In genomic region chr10:593016-593415, GRCh38 we compare ENCODE assay signal across 18 cellular contexts.
"Had no signal": no experiment of that assay in that cellular context is flagged by ENCODE, and none has a peak within 500 bp of the region (broad histone marks: within the 10 kb centered on the region; RNA-seq: fewer than 3 reads in every experiment).

No MANE protein-coding gene starts in this region.

- DNase-seq: cerebellar nuclear complex; effector memory CD8-positive, alpha-beta T cell; esophagus squamous epithelium; foreskin fibroblast; glutamatergic neuron; immature natural killer cell; kidney; left cardiac atrium; mesendoderm; naive B cell; stimulated activated CD4-positive, alpha-beta T cell treated with anti-CD3 and anti-CD28 coated beads, Interleukin-4, amount 100 ng/mL, for 4 hours; stimulated activated naive B cell treated with anti-CD40 and anti-IgM and Interleukin-4, amounts not matched to agents 10 μg/mL and 1 μg/mL and 100 μg/mL, for 72 hours; stimulated activated naive CD8-positive, alpha-beta T cell treated with anti-CD3 and anti-CD28 coated beads, Interleukin-15, amount 100 ng/mL, for 72 hours; trophoblast cell had no signal

- H3K9me3 ChIP-seq: esophagus squamous epithelium, gastroesophageal sphincter, thoracic aorta had no signal

- H3K4me1 Mint-ChIP-seq: immature natural killer cell; naive B cell; stimulated activated naive B cell treated with anti-CD40 and anti-IgM and Interleukin-4, amounts not matched to agents 10 μg/mL and 1 μg/mL and 100 μg/mL, for 72 hours; stimulated activated naive CD8-positive, alpha-beta T cell treated with anti-CD3 and anti-CD28 coated beads, Interleukin-15, amount 100 ng/mL, for 72 hours had no signal

- H3K9me3 Mint-ChIP-seq: dendritic cell treated with granulocyte-macrophage colony-stimulating factor and Interleukin-4, amounts not matched to agents 40 ng/mL and 50 ng/mL, for 4 days; effector memory CD8-positive, alpha-beta T cell; immature natural killer cell; naive B cell; nephron; stimulated activated naive B cell treated with anti-CD40 and anti-IgM and Interleukin-4, amounts not matched to agents 10 μg/mL and 1 μg/mL and 100 μg/mL, for 72 hours; stimulated activated naive CD8-positive, alpha-beta T cell treated with anti-CD3 and anti-CD28 coated beads, Interleukin-15, amount 100 ng/mL, for 72 hours had no signal

- H3K36me3 Mint-ChIP-seq: immature natural killer cell; naive B cell; stimulated activated naive B cell treated with anti-CD40 and anti-IgM and Interleukin-4, amounts not matched to agents 10 μg/mL and 1 μg/mL and 100 μg/mL, for 72 hours had no signal

- H3K27me3 ChIP-seq: esophagus squamous epithelium, gastroesophageal sphincter had no signal

- H3K4me3 ChIP-seq: esophagus squamous epithelium had no signal

- H3K27ac Mint-ChIP-seq: dendritic cell treated with granulocyte-macrophage colony-stimulating factor and Interleukin-4, amounts not matched to agents 40 ng/mL and 50 ng/mL, for 4 days; effector memory CD8-positive, alpha-beta T cell; immature natural killer cell; naive B cell; nephron; stimulated activated naive B cell treated with anti-CD40 and anti-IgM and Interleukin-4, amounts not matched to agents 10 μg/mL and 1 μg/mL and 100 μg/mL, for 72 hours had no signal

- H3K36me3 ChIP-seq: esophagus squamous epithelium, thoracic aorta had no signal

- H3K4me3 Mint-ChIP-seq: dendritic cell treated with granulocyte-macrophage colony-stimulating factor and Interleukin-4, amounts not matched to agents 40 ng/mL and 50 ng/mL, for 4 days; effector memory CD8-positive, alpha-beta T cell; immature natural killer cell; naive B cell; nephron; stimulated activated naive B cell treated with anti-CD40 and anti-IgM and Interleukin-4, amounts not matched to agents 10 μg/mL and 1 μg/mL and 100 μg/mL, for 72 hours; stimulated activated naive CD8-positive, alpha-beta T cell treated with anti-CD3 and anti-CD28 coated beads, Interleukin-15, amount 100 ng/mL, for 72 hours had no signal

- ATAC-seq: effector memory CD8-positive, alpha-beta T cell; stimulated activated naive B cell treated with anti-CD40 and anti-IgM and Interleukin-4, amounts not matched to agents 10 μg/mL and 1 μg/mL and 100 μg/mL, for 72 hours; stimulated activated naive CD8-positive, alpha-beta T cell treated with anti-CD3 and anti-CD28 coated beads, Interleukin-15, amount 100 ng/mL, for 72 hours had no signal
